ENCODE assay signal across 8 cellular contexts in the genomic region with DNA sequence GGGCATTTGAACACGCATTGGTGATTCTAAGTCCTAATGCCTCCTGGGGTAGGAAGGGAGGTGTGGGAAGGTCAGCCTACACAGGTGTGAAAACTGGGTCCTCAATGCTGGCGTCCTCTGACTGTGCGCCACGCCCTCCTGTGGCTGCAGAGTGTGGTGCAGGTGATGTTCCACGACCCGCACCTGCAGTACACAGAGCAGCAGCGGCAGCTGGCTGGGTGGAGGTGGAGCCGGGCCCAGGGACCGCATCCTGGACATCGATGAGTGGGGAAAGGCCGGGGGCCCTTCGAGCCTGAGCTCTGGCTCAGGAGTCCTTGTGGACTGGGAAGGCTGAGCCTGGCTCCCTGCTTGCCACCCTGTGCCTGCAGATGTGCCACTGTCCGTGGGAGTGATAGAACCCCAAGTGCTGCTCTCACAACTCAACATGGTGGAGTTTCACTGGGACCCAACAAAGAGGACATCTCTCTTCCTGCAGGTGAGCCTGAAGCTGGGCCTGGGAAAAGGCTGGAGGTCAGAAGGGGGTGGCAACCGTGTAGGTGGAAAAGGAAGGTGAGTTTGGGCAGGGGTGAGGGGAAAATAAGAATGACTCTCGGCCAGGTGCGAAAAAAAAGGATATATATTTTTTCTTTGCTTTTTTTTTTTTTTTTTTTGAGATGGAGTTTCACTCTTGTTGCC.
DNase-seq lines count a peak whose midpoint lies in the region; ATAC-seq lines count a peak whose summit lies in the region.

No MANE protein-coding gene starts in this region.

- H3K4me3 Mint-ChIP-seq in memory B cell, result no peak overlapping the region

- H3K27me3 Mint-ChIP-seq in memory B cell, result peaks cover 5% of the 10 kb centered on the region

- peak; percentile 65 for ATAC-seq in memory B cell (ENCODE audit: low read depth)
- no peak for ATAC-seq in GM18517 (IDR thresholded peaks at IDR 0.05; ENCODE audit: unreplicated experiment)

- peaks cover 33% of the 10 kb centered on the region for H3K4me1 Mint-ChIP-seq in memory B cell

- H3K9me3 Mint-ChIP-seq in memory B cell, result no peaks in the 10 kb centered on the region

- no peak overlapping the region for H3K27ac Mint-ChIP-seq in memory B cell

- DNase-seq in ELF-1 (ENCODE audit: low read depth, low spot score) (peak; percentile 88), NCI-H146 treated with DMSO at 0.1 percent for 48 hours (lab: John Stamatoyannopoulos, UW; ENCODE audit: unreplicated experiment) (peak; percentile 28), cerebellar cortex (ENCODE audit: low spot score) (peak; percentile 47), memory B cell (ENCODE audit: low spot score in 2 of 2) (peak; percentile 79 to 80), inferior parietal cortex (ENCODE audit: extremely low spot score) (no peak)
- DNase-seq in activated CD4-positive, alpha-beta T cell treated with anti-CD3 and anti-CD28 coated beads for 24 hours (ENCODE audit: low read depth in 2 of 2), result peak; percentile 51 to 68
- DNase-seq in stimulated activated naive CD4-positive, alpha-beta T cell (lab: John Stamatoyannopoulos, UW), result peak; percentile 43 to 71 (median 59)

- H3K36me3 Mint-ChIP-seq in memory B cell, result no peaks in the 10 kb centered on the region
